In the genomic region with DNA sequence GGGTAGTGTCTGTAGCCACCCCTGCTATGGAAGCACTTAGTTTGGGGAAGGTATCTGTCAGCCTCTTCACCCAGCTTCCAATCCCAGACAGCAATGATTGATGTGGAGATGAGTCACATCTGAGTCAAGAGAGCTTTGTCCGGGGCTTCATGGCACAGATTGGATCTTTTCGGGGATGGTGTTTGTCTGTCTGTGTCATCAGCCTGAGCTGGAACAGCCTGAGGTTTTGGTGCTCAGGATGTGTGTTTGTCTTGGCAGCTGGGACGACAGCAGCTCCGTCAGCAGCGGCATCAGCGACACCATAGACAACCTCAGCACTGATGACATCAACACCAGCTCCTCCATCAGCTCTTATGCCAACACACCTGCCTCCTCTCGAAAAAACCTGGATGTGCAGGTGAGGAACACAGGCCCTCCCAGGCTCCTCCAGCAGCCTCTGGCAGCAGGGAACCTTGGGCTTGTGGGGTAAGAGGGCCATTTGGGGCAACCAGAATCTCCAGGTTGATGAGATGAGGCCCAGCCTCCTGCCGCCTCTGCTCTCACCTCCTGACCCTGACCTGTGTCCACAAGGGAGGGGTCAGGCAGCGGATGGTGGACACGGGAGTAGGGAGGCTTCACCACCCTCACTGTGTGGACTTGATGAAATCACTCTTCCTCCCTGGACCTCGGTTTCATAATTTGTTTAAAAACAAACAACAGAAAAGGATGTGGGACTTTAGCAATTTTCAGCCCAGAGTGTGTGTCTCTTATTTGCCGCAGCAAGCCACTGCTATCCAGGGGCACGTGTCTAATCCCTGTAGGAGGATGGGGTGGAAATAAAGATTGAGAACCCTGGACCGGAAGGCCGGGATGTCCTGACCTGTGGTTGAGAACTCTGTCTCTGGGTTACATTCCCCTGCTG, we compare ENCODE assay signal across 9 cellular contexts.
A peak's percentile ranks its signal among the peaks of the same experiment; 100 is the strongest.
DNase-seq lines count a peak whose midpoint lies in the region; ATAC-seq and TF ChIP-seq lines count a peak whose summit lies in the region.
"Had no signal": no experiment of that assay in that cellular context is flagged by ENCODE, and none has a peak within 500 bp of the region (broad histone marks: within the 10 kb centered on the region; RNA-seq: fewer than 3 reads in every experiment).

No MANE protein-coding gene starts in this region.

- no peak overlapping the region for H3K4me3 ChIP-seq in OCI-LY3 (ENCODE audit: low read length)
- no peak overlapping the region for H3K4me3 ChIP-seq in esophagus squamous epithelium
- no peak overlapping the region for H3K4me3 ChIP-seq in GM23338

- H3K36me3 ChIP-seq in OCI-LY3 (replicated peaks; ENCODE audit: low read depth, low read length) (no peaks in the 10 kb centered on the region), esophagus squamous epithelium (peaks cover 0 to 55% (median 3%) of the 10 kb centered on the region in 3 donors), GM23338 (ENCODE audit: insufficient read depth) (0 out of 2 replicates have a peak, but pooled peaks cover 6% of the 10 kb centered on the region)

- intact Hi-C loops in esophagus squamous epithelium (cut with DNase I) = no loop called here

- H3K27ac ChIP-seq in OCI-LY3 (ENCODE audit: low read length) (no peak overlapping the region), esophagus squamous epithelium (peak overlapping the region in 3 of 4 donors; percentile 1 to 23 (median 13)), temporal lobe (ENCODE audit: low read depth, low read length) (peak overlapping the region; percentile 9), GM23338 (ENCODE audit: low read depth) (no peak overlapping the region)

- no peak overlapping the region for H3K9ac ChIP-seq in OCI-LY3 (ENCODE audit: low read length)

- no peak overlapping the region for H3K4me3 Mint-ChIP-seq in GM23338
- H3K4me3 Mint-ChIP-seq: B cell had no signal

- H3K36me3 Mint-ChIP-seq in GM23338 (ENCODE audit: low read depth) = peaks cover 56% of the 10 kb centered on the region

- WGBS in esophagus squamous epithelium, 2 donors = 46 to 58% methylated on average over 8 to 13 of the region's 15 CpGs

- H3K9me2 ChIP-seq in GM23338 (ENCODE audit: insufficient read depth) = no peaks in the 10 kb centered on the region

- DNase-seq in NCI-H2107 treated with DMSO at 0.1 percent for 48 hours (lab: John Stamatoyannopoulos, UW; ENCODE audit: unreplicated experiment) (peak; percentile 60), NCI-H2107 (lab: John Stamatoyannopoulos, UW) (no peak), esophagus squamous epithelium (lab: John Stamatoyannopoulos, UW) (no peak), KBM-7 (no peak), GM23338 (ENCODE audit: low spot score) (no peak)

- no peaks in the 10 kb centered on the region; the same call in 2 of the 3 replicates for H3K9me3 Mint-ChIP-seq in GM23338

- no peak for TF ChIP-seq POLR2A in esophagus squamous epithelium (IDR thresholded peaks at IDR 0.05)

- H2AFZ ChIP-seq in OCI-LY3 (ENCODE audit: low read depth, low read length) = no peak overlapping the region
- H2AFZ ChIP-seq in GM23338 = no peak overlapping the region

- peaks cover 17% of the 10 kb centered on the region for H3K27me3 Mint-ChIP-seq in GM23338 (ENCODE audit: insufficient read depth, low read depth, poor library complexity)

- H3K4me2 ChIP-seq in OCI-LY3 (ENCODE audit: low read length) = peak overlapping the region; percentile 66; the same call in 1 of the 2 replicates
- H3K4me2 ChIP-seq in GM23338 = no peak overlapping the region

- H3K79me2 ChIP-seq in OCI-LY3 (ENCODE audit: low read length) = no peaks in the 10 kb centered on the region
- peaks cover 29% of the 10 kb centered on the region for H3K79me2 ChIP-seq in GM23338 (replicated peaks; ENCODE audit: insufficient read depth)

- H3F3A ChIP-seq in GM23338 (replicated peaks; ENCODE audit: low read depth) = no peaks in the 10 kb centered on the region

- H3K9me3 ChIP-seq in OCI-LY3 (ENCODE audit: insufficient read depth, low read length) = no peaks in the 10 kb centered on the region
- no peaks in the 10 kb centered on the region for H3K9me3 ChIP-seq in esophagus squamous epithelium

- H4K20me1 ChIP-seq in OCI-LY3 (ENCODE audit: insufficient read depth, low read length) = no peaks in the 10 kb centered on the region
- H4K20me1 ChIP-seq in GM23338 (replicated peaks; ENCODE audit: insufficient read depth) = no peaks in the 10 kb centered on the region

- TF ChIP-seq CTCF in OCI-LY3 (IDR thresholded peaks at IDR 0.05; ENCODE audit: low read depth, low read length) (no peak), esophagus squamous epithelium (IDR thresholded peaks at IDR 0.05) (no peak), GM23338 (conservative IDR thresholded peaks at IDR 0.05; ENCODE audit: low read depth in 2 of 2) (no peak)

- in situ Hi-C loops in KBM-7 (cut with MboI; ENCODE audit: low pct_unique_long_range_greater_than_20kb, low sequenced_read_pairs) = no loop called here

- ATAC-seq in GM23338 (no peak), GM19324 (IDR thresholded peaks at IDR 0.05; ENCODE audit: low FRiP score, unreplicated experiment) (no peak)

- H3K27ac Mint-ChIP-seq in GM23338 = no peak overlapping the region
- H3K27ac Mint-ChIP-seq: B cell had no signal

- H3K4me1 ChIP-seq in OCI-LY3 (ENCODE audit: low read length) (peaks cover 33% of the 10 kb centered on the region), esophagus squamous epithelium (peaks cover 0 to 49% (median 16%) of the 10 kb centered on the region in 3 donors), GM23338 (ENCODE audit: insufficient read depth) (peaks cover 48% of the 10 kb centered on the region)

- peaks cover 80% of the 10 kb centered on the region for H3K4me1 Mint-ChIP-seq in GM23338
- H3K4me1 Mint-ChIP-seq: B cell had no signal

- H3K27me3 ChIP-seq in OCI-LY3 (ENCODE audit: low read depth, low read length) = peaks cover 66% of the 10 kb centered on the region
- H3K27me3 ChIP-seq in esophagus squamous epithelium = no peaks in the 10 kb centered on the region
- H3K27me3 ChIP-seq in GM23338 (ENCODE audit: insufficient read depth) = no peaks in the 10 kb centered on the region

TF ChIP-seq in GM23338, 12 proteins besides CTCF, POLR2A, EP300 and RAD21:
- no peak for TF ChIP-seq ZNF331 (CRISPR knock-in tag; IDR thresholded peaks at IDR 0.05; ENCODE audit: low read depth)

Comparison
In these comparisons a context has a peak if more than half of its experiments do, and no peak if none do; other contexts are left out.
1. H3K27ac ChIP-seq: peak in esophagus squamous epithelium (3 of 4) and temporal lobe (single experiment); none in OCI-LY3 (single experiment) and GM23338 (single experiment).